Comparison of ENCODE assay signal across 1 cellular context in the genomic region with DNA sequence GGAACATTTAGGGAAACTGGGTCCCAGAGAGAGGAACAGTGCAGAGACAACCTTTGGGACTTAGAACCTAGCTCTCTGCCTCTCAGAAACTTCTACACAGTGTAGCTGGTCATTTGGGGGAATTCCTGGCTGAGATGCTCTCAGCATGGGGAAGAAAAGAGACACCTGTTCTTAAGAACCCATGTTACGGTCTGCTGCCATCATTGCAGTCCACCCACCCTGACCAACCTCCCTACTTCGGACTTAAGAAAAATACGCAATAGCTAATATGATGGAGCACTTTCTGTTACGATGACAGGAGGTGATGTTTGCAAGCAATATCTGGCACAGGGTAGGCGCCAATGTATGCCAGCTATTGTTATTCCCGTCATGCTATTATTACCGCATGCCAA.
TF ChIP-seq lines count a peak whose summit lies in the region.

No MANE protein-coding gene starts in this region.

TF ChIP-seq in H1, 55 proteins besides CTCF, POLR2A, EP300 and RAD21 (continued from another document):
- TF ChIP-seq ATF3 (IDR thresholded peaks at IDR 0.05; ENCODE audit: insufficient read depth, low read depth, low read length): no peak
